8 cellular contexts compared by ENCODE assay signal in genomic region chr11:69298778-69299461, GRCh38. TPM values are rescaled to one million over a fixed set of nuclear protein-coding genes. Genes with fewer than 3 reads are reported as not detected.
DNase-seq lines count a peak whose midpoint lies in the region; ATAC-seq and TF ChIP-seq lines count a peak whose summit lies in the region.

No MANE protein-coding gene starts in this region.

- H3K27ac ChIP-seq in transverse colon = peak overlapping the region; percentile 81 to 85 (median 84)

- in situ Hi-C loops in transverse colon (cut with MboI; ENCODE audit: low pct_ligation_motif_present in 1 of 4, low pct_unique_long_range_greater_than_20kb in 1 of 4, low sequenced_read_pairs in 3 of 4) = no loop called here

- TF ChIP-seq POLR2A in transverse colon (IDR thresholded peaks at IDR 0.05) = no peak

- H3K27ac Mint-ChIP-seq in activated naive CD4-positive, alpha-beta T cell treated with anti-CD3 and anti-CD28 coated beads, Interleukin-2, amount 50 U/mL, for 24 hours = peak overlapping the region; percentile 36

- H3K36me3 ChIP-seq in transverse colon = no peaks in the 10 kb centered on the region

- H3K4me3 Mint-ChIP-seq in activated naive CD4-positive, alpha-beta T cell treated with anti-CD3 and anti-CD28 coated beads, Interleukin-2, amount 50 U/mL, for 24 hours = peak overlapping the region; percentile 79

- no peaks in the 10 kb centered on the region for H3K9me3 ChIP-seq in transverse colon

- H3K4me3 ChIP-seq in WI38 (ENCODE audit: low read depth, low read length) (peak overlapping the region; percentile 24; the same call in 1 of the 2 replicates), transverse colon (peak overlapping the region in 1 of 4 donors; percentile 9)

- TF ChIP-seq CTCF in WI38 (IDR thresholded peaks at IDR 0.05; ENCODE audit: low read depth, low read length) (no peak), transverse colon (IDR thresholded peaks at IDR 0.05) (no peak)

- no peaks in the 10 kb centered on the region for H3K27me3 Mint-ChIP-seq in activated naive CD4-positive, alpha-beta T cell treated with anti-CD3 and anti-CD28 coated beads, Interleukin-2, amount 50 U/mL, for 24 hours

- 72 to 92% methylated on average over 5 to 17 of the region's 17 CpGs for WGBS in transverse colon (ENCODE audit: low coverage in 1 of 2), 2 donors

- no peak for ATAC-seq in HG03469 (IDR thresholded peaks at IDR 0.05; ENCODE audit: unreplicated experiment)

- intact Hi-C loops in transverse colon (cut with DNase I; ENCODE audit: low total_unique reads) = no loop called here

- no peaks in the 10 kb centered on the region for H3K9me3 Mint-ChIP-seq in activated naive CD4-positive, alpha-beta T cell treated with anti-CD3 and anti-CD28 coated beads, Interleukin-2, amount 50 U/mL, for 24 hours

- no peak for TF ChIP-seq EP300 in transverse colon (IDR thresholded peaks at IDR 0.05; ENCODE audit: low read depth)

- no peak for DNase-seq in activated naive CD4-positive, alpha-beta T cell (lab: John Stamatoyannopoulos, UW)
- DNase-seq in iris pigment epithelial cell (ENCODE audit: low read depth) (peak; percentile 36), transverse colon (no peak), OCI-M1 (lab: John Stamatoyannopoulos, UW) (no peak), iPS-NIHi11 (ENCODE audit: low spot score) (no peak)

- no peaks in the 10 kb centered on the region for H3K36me3 Mint-ChIP-seq in activated naive CD4-positive, alpha-beta T cell treated with anti-CD3 and anti-CD28 coated beads, Interleukin-2, amount 50 U/mL, for 24 hours

- H3K4me1 ChIP-seq in transverse colon = peaks cover 34 to 63% (median 45%) of the 10 kb centered on the region in 4 donors

- peaks cover 59% of the 10 kb centered on the region for H3K4me1 Mint-ChIP-seq in activated naive CD4-positive, alpha-beta T cell treated with anti-CD3 and anti-CD28 coated beads, Interleukin-2, amount 50 U/mL, for 24 hours

- H3K27me3 ChIP-seq in transverse colon = no peaks in the 10 kb centered on the region

RNA-seq across cellular contexts. Expression of gene MYEOV, which starts 5.0 kb away (rescaled TPM):
- total RNA-seq in transverse colon = 1 to 10 TPM in 1 of 4 donors, under 1 TPM in 1, not detected in 2; 0.55 to 1.1 TPM
